9 cellular contexts compared by ENCODE assay signal in genomic region chr1:228004331-228004871, GRCh38. TPM values are rescaled to one million over a fixed set of nuclear protein-coding genes. Genes with fewer than 3 reads are reported as not detected.
DNase-seq lines count a peak whose midpoint lies in the region; ATAC-seq and TF ChIP-seq lines count a peak whose summit lies in the region.
"Had no signal": no experiment of that assay in that cellular context is flagged by ENCODE, and none has a peak within 500 bp of the region (broad histone marks: within the 10 kb centered on the region; RNA-seq: fewer than 3 reads in every experiment).

No MANE protein-coding gene starts in this region.

- no peak overlapping the region for H3K4me3 Mint-ChIP-seq in chondrocyte (ENCODE audit: unreplicated experiment)
- peak overlapping the region in 3 of 10 donors; percentile 17 to 54 (median 51) for H3K4me3 Mint-ChIP-seq in naive thymus-derived CD4-positive, alpha-beta T cell

- H2AFZ ChIP-seq in Karpas-422 (ENCODE audit: low read length) = peak overlapping the region; percentile 53; the same call in 1 of the 2 replicates

- H3K9me3 ChIP-seq in Karpas-422 (ENCODE audit: low read length) = no peaks in the 10 kb centered on the region
- no peaks in the 10 kb centered on the region for H3K9me3 ChIP-seq in naive thymus-derived CD4-positive, alpha-beta T cell (ENCODE audit: control insufficient read depth in 2 of 3, low read length in 3 of 3)

- H3K9me3 Mint-ChIP-seq in chondrocyte (ENCODE audit: low read depth) = no peaks in the 10 kb centered on the region
- H3K9me3 Mint-ChIP-seq in naive thymus-derived CD4-positive, alpha-beta T cell = peaks cover 0 to 2% (median 0%) of the 10 kb centered on the region in 11 donors

- peaks cover 70% of the 10 kb centered on the region for H3K27me3 Mint-ChIP-seq in chondrocyte (ENCODE audit: low read depth)
- peaks cover 22 to 60% (median 49%) of the 10 kb centered on the region in 5 donors for H3K27me3 Mint-ChIP-seq in naive thymus-derived CD4-positive, alpha-beta T cell

- no peak overlapping the region for H3K4me3 ChIP-seq in Karpas-422 (ENCODE audit: low read length)
- H3K4me3 ChIP-seq in naive thymus-derived CD4-positive, alpha-beta T cell (ENCODE audit: low read length) = no peak overlapping the region

- DNase-seq in activated T-cell treated with anti-CD3 and anti-CD28 coated beads, Interleukin-2, amount 50 U/mL, for 48 hours = peak; percentile 35 to 43
- DNase-seq in activated T-cell treated with anti-CD3 and anti-CD28 coated beads, Interleukin-2, amount 50 U/mL, for 1 hour = no peak
- peak; percentile 80 for DNase-seq in Karpas-422
- no peak for DNase-seq in chondrocyte (ENCODE audit: low spot score)
- peak in 2 of 9 donors; percentile 12 to 20 for DNase-seq in naive thymus-derived CD4-positive, alpha-beta T cell
- no peak for DNase-seq in activated CD4-positive, alpha-beta T cell treated with anti-CD3 and anti-CD28 coated beads for 1 hour
- no peak for DNase-seq in activated CD4-positive, alpha-beta T cell treated with anti-CD3 and anti-CD28 coated beads, Interleukin-2, amount 50 U/mL, for 48 hours

- H3K9ac ChIP-seq in Karpas-422 (ENCODE audit: low read length) = no peak overlapping the region

- no peaks in the 10 kb centered on the region for H3K36me3 Mint-ChIP-seq in chondrocyte (ENCODE audit: low read depth)
- H3K36me3 Mint-ChIP-seq in naive thymus-derived CD4-positive, alpha-beta T cell = no peaks in the 10 kb centered on the region

- no peaks in the 10 kb centered on the region for H4K20me1 ChIP-seq in Karpas-422 (ENCODE audit: insufficient read depth, low read depth, low read length)

- H3K4me2 ChIP-seq in Karpas-422 (ENCODE audit: low read depth, low read length, poor library complexity, severe bottlenecking) = peak overlapping the region; percentile 13

- no peak overlapping the region for H3K27ac Mint-ChIP-seq in chondrocyte (ENCODE audit: unreplicated experiment)
- H3K27ac Mint-ChIP-seq in naive thymus-derived CD4-positive, alpha-beta T cell = no peak overlapping the region

- H3K4me1 Mint-ChIP-seq in chondrocyte (ENCODE audit: low read depth) = peaks cover 4% of the 10 kb centered on the region
- peaks cover 0 to 12% (median 5%) of the 10 kb centered on the region in 7 donors for H3K4me1 Mint-ChIP-seq in naive thymus-derived CD4-positive, alpha-beta T cell

- H3K4me1 ChIP-seq in Karpas-422 (ENCODE audit: low read length) = peaks cover 14% of the 10 kb centered on the region
- no peaks in the 10 kb centered on the region for H3K4me1 ChIP-seq in naive thymus-derived CD4-positive, alpha-beta T cell (ENCODE audit: control insufficient read depth in 2 of 2, insufficient read depth in 2 of 2, low read length in 2 of 2)

- POLR2A ChIA-PET in naive thymus-derived CD4-positive, alpha-beta T cell (lab: Charles Lee) = no interaction called here

- no peaks in the 10 kb centered on the region for H3K36me3 ChIP-seq in Karpas-422 (ENCODE audit: insufficient read depth, low read length)
- no peaks in the 10 kb centered on the region for H3K36me3 ChIP-seq in naive thymus-derived CD4-positive, alpha-beta T cell (ENCODE audit: control insufficient read depth in 2 of 3, insufficient read depth in 3 of 3, low read length in 3 of 3)

- no peaks in the 10 kb centered on the region for H3K79me2 ChIP-seq in Karpas-422 (ENCODE audit: low read length)

- no peaks in the 10 kb centered on the region for H3K27me3 ChIP-seq in Karpas-422 (ENCODE audit: low read length)
- H3K27me3 ChIP-seq in naive thymus-derived CD4-positive, alpha-beta T cell (ENCODE audit: control insufficient read depth in 2 of 2, insufficient read depth in 2 of 2, low read length in 2 of 2) = peaks cover 6 to 17% of the 10 kb centered on the region in 2 donors

- peak; percentile 72 for TF ChIP-seq CTCF in chondrocyte (IDR thresholded peaks at IDR 0.05)

- H3K27ac ChIP-seq in Karpas-422 (ENCODE audit: low read length) = no peak overlapping the region
- H3K27ac ChIP-seq in naive thymus-derived CD4-positive, alpha-beta T cell (ENCODE audit: low read depth, low read length) = no peak overlapping the region

- intact Hi-C loops in naive thymus-derived CD4-positive, alpha-beta T cell (cut with micrococcal nuclease) = loop anchor here in 1 of 2 donors (1.0 kb wide), 1 partner anchor 511 kb away; no protein-coding TSS in a partner anchor

- ATAC-seq in naive thymus-derived CD4-positive, alpha-beta T cell = peak; percentile 37
- no peak for ATAC-seq in GM18498 (IDR thresholded peaks at IDR 0.05; ENCODE audit: unreplicated experiment)

- H3K9me2 ChIP-seq in Karpas-422 (replicated peaks; ENCODE audit: insufficient read depth, low read length) = no peaks in the 10 kb centered on the region

- CTCF ChIA-PET in naive thymus-derived CD4-positive, alpha-beta T cell (lab: Charles Lee) = no interaction called here

RNA-seq across cellular contexts. Expression of gene WNT3A, which starts 2.4 kb away (rescaled TPM):
- not detected in 2 replicates for total RNA-seq in Karpas-422 (2014; rRNA removed; shearing (Covaris generic); ENCODE audit: low replicate concordance)
- total RNA-seq in chondrocyte = not detected in 3 replicates
- total RNA-seq in naive thymus-derived CD4-positive, alpha-beta T cell = not detected
- polyA plus RNA-seq in naive thymus-derived CD4-positive, alpha-beta T cell = not detected
- total RNA-seq: renal cortical epithelial cell had no signal

RNA-seq across cellular contexts. Expression of gene WNT9A, which starts 56.7 kb away (rescaled TPM):
- total RNA-seq in Karpas-422 (2014; rRNA removed; shearing (Covaris generic); ENCODE audit: low replicate concordance) = not detected in 2 replicates
- 2.5 to 4.2 TPM (median 2.7 TPM) in 3 replicates for total RNA-seq in chondrocyte
- total RNA-seq in naive thymus-derived CD4-positive, alpha-beta T cell = under 1 TPM in 1 of 5 experiments, not detected in 4; 0.29 TPM
- polyA plus RNA-seq in naive thymus-derived CD4-positive, alpha-beta T cell = not detected

Comparison
In these comparisons a context has a peak if more than half of its experiments do, and no peak if none do; other contexts are left out.
1. DNase-seq: peak in activated T-cell treated with anti-CD3 and anti-CD28 coated beads, Interleukin-2, amount 50 U/mL, for 48 hours (2 of 2) and Karpas-422 (single experiment); none in activated T-cell treated with anti-CD3 and anti-CD28 coated beads, Interleukin-2, amount 50 U/mL, for 1 hour (single experiment), chondrocyte (single experiment), activated CD4-positive, alpha-beta T cell treated with anti-CD3 and anti-CD28 coated beads for 1 hour (single experiment) and activated CD4-positive, alpha-beta T cell treated with anti-CD3 and anti-CD28 coated beads, Interleukin-2, amount 50 U/mL, for 48 hours (0 of 2).